Comparison of ENCODE assay signal across 28 cellular contexts in genomic region chr16:54096607-54097006, GRCh38.
"Had no signal": no experiment of that assay in that cellular context is flagged by ENCODE, and none has a peak within 500 bp of the region (broad histone marks: within the 10 kb centered on the region; RNA-seq: fewer than 3 reads in every experiment).

No MANE protein-coding gene starts in this region.

- H3K9me3 ChIP-seq: colonic mucosa, esophagus squamous epithelium, gastrocnemius medialis had no signal

- FAIRE-seq: colon, endometrium, endothelial cell of umbilical vein, frontal cortex had no signal

- ATAC-seq: effector memory CD8-positive, alpha-beta T cell; esophagus mucosa; foreskin keratinocyte; gastrocnemius medialis; gastroesophageal sphincter; heart left ventricle; heart right ventricle had no signal

- H3K27me3 ChIP-seq: colonic mucosa, dorsolateral prefrontal cortex, esophagus muscularis mucosa, esophagus squamous epithelium, foreskin keratinocyte, gastrocnemius medialis, gastroesophageal sphincter, heart left ventricle, heart right ventricle had no signal

- H3K4me1 ChIP-seq: colonic mucosa, esophagus muscularis mucosa, esophagus squamous epithelium, foreskin keratinocyte, gastrocnemius medialis, gastroesophageal sphincter, heart left ventricle, heart right ventricle had no signal

- H3K4me3 ChIP-seq: colonic mucosa, coronary artery, dorsolateral prefrontal cortex, esophagus muscularis mucosa, esophagus squamous epithelium, gastrocnemius medialis, gastroesophageal sphincter, heart left ventricle, heart right ventricle had no signal

- H3K36me3 ChIP-seq: colonic mucosa, esophagus muscularis mucosa, gastrocnemius medialis had no signal

- H3K27ac ChIP-seq: colonic mucosa, coronary artery, dorsolateral prefrontal cortex, epithelial cell of prostate, esophagus muscularis mucosa, esophagus squamous epithelium, foreskin keratinocyte, gastrocnemius medialis, gastroesophageal sphincter, heart left ventricle, heart right ventricle had no signal

- DNase-seq: colonic mucosa; cortex of kidney; dermis blood vessel endothelial cell; dorsolateral prefrontal cortex; effector CD4-positive, alpha-beta T cell; effector CD8-positive, alpha-beta T cell; effector memory CD4-positive, alpha-beta T cell; effector memory CD8-positive, alpha-beta T cell; endodermal cell; erythroblast; esophagus squamous epithelium; foreskin fibroblast; foreskin keratinocyte; foreskin melanocyte; gastrocnemius medialis; glutamatergic neuron; head of caudate nucleus; heart left ventricle; heart right ventricle had no signal
